ENCODE assay signal across 1 cellular context in genomic region chr17:18314731-18315497, GRCh38.
TF ChIP-seq lines count a peak whose summit lies in the region.

Gene SMCR8, plus strand, starts transcription at chr17:18315293. Its CDS starts 497 bp downstream, at chr17:18315790.
A gene with protein sequence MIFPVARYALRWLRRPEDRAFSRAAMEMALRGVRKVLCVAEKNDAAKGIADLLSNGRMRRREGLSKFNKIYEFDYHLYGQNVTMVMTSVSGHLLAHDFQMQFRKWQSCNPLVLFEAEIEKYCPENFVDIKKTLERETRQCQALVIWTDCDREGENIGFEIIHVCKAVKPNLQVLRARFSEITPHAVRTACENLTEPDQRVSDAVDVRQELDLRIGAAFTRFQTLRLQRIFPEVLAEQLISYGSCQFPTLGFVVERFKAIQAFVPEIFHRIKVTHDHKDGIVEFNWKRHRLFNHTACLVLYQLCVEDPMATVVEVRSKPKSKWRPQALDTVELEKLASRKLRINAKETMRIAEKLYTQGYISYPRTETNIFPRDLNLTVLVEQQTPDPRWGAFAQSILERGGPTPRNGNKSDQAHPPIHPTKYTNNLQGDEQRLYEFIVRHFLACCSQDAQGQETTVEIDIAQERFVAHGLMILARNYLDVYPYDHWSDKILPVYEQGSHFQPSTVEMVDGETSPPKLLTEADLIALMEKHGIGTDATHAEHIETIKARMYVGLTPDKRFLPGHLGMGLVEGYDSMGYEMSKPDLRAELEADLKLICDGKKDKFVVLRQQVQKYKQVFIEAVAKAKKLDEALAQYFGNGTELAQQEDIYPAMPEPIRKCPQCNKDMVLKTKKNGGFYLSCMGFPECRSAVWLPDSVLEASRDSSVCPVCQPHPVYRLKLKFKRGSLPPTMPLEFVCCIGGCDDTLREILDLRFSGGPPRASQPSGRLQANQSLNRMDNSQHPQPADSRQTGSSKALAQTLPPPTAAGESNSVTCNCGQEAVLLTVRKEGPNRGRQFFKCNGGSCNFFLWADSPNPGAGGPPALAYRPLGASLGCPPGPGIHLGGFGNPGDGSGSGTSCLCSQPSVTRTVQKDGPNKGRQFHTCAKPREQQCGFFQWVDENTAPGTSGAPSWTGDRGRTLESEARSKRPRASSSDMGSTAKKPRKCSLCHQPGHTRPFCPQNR (minus strand): TSS chr17:18314994. CDS start chr17:18314778, 216 bp downstream.

TF ChIP-seq in GM12878, 131 proteins besides CTCF, POLR2A, EP300 and RAD21 (continued from another document):
- TF ChIP-seq MLLT1 (IDR thresholded peaks at IDR 0.05), result peak; percentile 90
- TF ChIP-seq DPF2 (IDR thresholded peaks at IDR 0.05), result 0 out of 2 replicates have a peak, but pooled peaks have one; percentile 14
- peak; percentile 51; the same call in 1 of the 2 replicates for TF ChIP-seq FOXK2 (IDR thresholded peaks at IDR 0.05)
- no peak; the same call in 1 of the 2 replicates for TF ChIP-seq NR2F1 (conservative IDR thresholded peaks at IDR 0.05)
- TF ChIP-seq HDGF (IDR thresholded peaks at IDR 0.05), result peak; percentile 90; the same call in 1 of the 2 replicates
- TF ChIP-seq PAX8 (IDR thresholded peaks at IDR 0.05), result no peak
- TF ChIP-seq ZBTB40 (IDR thresholded peaks at IDR 0.05; ENCODE audit: borderline replicate concordance), result peak; percentile 94
- TF ChIP-seq IRF5 (IDR thresholded peaks at IDR 0.05; ENCODE audit: borderline replicate concordance), result no peak
- TF ChIP-seq FOS (IDR thresholded peaks at IDR 0.05; ENCODE audit: borderline replicate concordance, extremely low read depth, insufficient read length), result peak; percentile 45
- TF ChIP-seq YY1 (IDR thresholded peaks at IDR 0.05; ENCODE audit: low read depth, low read length), result peak; percentile 98
- peak; percentile 31; the same call in 1 of the 2 replicates for TF ChIP-seq SMAD5 (IDR thresholded peaks at IDR 0.05; ENCODE audit: low read depth)
- TF ChIP-seq, protein P1, sequence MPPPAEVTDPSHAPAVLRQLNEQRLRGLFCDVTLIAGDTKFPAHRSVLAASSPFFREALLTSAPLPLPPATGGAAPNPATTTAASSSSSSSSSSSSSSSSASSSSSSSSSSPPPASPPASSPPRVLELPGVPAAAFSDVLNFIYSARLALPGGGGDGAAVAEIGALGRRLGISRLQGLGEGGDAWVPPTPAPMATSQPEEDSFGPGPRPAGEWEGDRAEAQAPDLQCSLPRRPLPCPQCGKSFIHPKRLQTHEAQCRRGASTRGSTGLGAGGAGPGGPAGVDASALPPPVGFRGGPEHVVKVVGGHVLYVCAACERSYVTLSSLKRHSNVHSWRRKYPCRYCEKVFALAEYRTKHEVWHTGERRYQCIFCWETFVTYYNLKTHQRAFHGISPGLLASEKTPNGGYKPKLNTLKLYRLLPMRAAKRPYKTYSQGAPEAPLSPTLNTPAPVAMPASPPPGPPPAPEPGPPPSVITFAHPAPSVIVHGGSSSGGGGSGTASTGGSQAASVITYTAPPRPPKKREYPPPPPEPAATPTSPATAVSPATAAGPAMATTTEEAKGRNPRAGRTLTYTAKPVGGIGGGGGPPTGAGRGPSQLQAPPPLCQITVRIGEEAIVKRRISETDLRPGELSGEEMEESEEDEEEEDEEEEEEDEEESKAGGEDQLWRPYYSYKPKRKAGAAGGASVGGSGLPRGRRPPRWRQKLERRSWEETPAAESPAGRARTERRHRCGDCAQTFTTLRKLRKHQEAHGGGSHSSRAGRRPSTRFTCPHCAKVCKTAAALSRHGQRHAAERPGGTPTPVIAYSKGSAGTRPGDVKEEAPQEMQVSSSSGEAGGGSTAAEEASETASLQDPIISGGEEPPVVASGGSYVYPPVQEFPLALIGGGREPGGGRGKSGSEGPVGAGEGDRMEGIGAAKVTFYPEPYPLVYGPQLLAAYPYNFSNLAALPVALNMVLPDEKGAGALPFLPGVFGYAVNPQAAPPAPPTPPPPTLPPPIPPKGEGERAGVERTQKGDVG (CRISPR knock-in tag; IDR thresholded peaks at IDR 0.05), result no peak
- no peak; the same call in 1 of the 2 replicates for TF ChIP-seq GATAD2B (conservative IDR thresholded peaks at IDR 0.05; ENCODE audit: low read depth)
- no peak for TF ChIP-seq SUZ12 (IDR thresholded peaks at IDR 0.05; ENCODE audit: unreplicated experiment)
- TF ChIP-seq KAT2A (conservative IDR thresholded peaks at IDR 0.05; ENCODE audit: control insufficient read depth, low read depth, low read length), result no peak
- no peak for TF ChIP-seq ZZZ3 (IDR thresholded peaks at IDR 0.05; ENCODE audit: control insufficient read depth, insufficient read length, low read depth)
- TF ChIP-seq HDAC6 (IDR thresholded peaks at IDR 0.05; ENCODE audit: unreplicated experiment), result no peak
- TF ChIP-seq SMAD1 (IDR thresholded peaks at IDR 0.05; ENCODE audit: low read depth, partially characterized antibody), result no peak
- TF ChIP-seq BRCA1 (IDR thresholded peaks at IDR 0.05; ENCODE audit: low read depth, low read length), result no peak
- TF ChIP-seq CBX3 (IDR thresholded peaks at IDR 0.05; ENCODE audit: borderline replicate concordance, low read depth), result no peak
- TF ChIP-seq YBX1 (IDR thresholded peaks at IDR 0.05), result no peak
- TF ChIP-seq EZH2 (IDR thresholded peaks at IDR 0.05; ENCODE audit: borderline replicate concordance, control insufficient read depth, low read depth, low read length), result no peak
- TF ChIP-seq, protein P2, sequence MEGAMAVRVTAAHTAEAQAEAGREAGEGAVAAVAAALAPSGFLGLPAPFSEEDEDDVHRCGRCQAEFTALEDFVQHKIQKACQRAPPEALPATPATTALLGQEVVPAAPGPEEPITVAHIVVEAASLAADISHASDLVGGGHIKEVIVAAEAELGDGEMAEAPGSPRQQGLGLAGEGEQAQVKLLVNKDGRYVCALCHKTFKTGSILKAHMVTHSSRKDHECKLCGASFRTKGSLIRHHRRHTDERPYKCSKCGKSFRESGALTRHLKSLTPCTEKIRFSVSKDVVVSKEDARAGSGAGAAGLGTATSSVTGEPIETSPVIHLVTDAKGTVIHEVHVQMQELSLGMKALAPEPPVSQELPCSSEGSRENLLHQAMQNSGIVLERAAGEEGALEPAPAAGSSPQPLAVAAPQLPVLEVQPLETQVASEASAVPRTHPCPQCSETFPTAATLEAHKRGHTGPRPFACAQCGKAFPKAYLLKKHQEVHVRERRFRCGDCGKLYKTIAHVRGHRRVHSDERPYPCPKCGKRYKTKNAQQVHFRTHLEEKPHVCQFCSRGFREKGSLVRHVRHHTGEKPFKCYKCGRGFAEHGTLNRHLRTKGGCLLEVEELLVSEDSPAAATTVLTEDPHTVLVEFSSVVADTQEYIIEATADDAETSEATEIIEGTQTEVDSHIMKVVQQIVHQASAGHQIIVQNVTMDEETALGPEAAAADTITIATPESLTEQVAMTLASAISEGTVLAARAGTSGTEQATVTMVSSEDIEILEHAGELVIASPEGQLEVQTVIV (IDR thresholded peaks at IDR 0.05; ENCODE audit: borderline replicate concordance, partially characterized antibody), result peak; percentile 90
